ENCODE assay signal across 12 cellular contexts in the genomic region with DNA sequence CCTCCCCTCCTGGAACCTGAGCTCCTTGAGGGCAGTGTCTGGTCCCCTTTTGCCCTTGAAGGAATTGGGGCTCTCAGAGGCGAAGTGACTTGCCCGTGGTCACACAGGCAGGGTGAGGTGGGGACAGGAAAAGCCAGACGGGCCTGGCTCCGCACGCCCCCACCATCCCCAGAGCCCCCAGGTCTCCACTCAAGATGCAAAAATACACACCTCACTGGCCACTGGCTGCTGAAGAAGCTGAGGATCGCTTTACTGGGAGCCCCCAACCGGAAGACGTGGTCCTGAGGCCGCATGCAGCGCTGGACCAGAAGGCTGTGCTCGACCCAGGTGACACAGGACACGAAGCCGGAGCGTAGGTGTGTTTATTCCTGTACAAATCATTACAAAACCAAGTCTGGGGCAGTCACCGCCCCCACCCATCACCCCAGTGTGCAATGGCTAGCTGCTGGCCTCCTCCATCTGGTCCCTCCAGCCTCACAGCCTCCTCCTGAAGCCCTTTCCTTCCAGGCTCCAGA. TPM values are rescaled to one million over a fixed set of nuclear protein-coding genes. Genes with fewer than 3 reads are reported as not detected.
DNase-seq lines count a peak whose midpoint lies in the region; ATAC-seq and TF ChIP-seq lines count a peak whose summit lies in the region.
"Had no signal": no experiment of that assay in that cellular context is flagged by ENCODE, and none has a peak within 500 bp of the region (broad histone marks: within the 10 kb centered on the region; RNA-seq: fewer than 3 reads in every experiment).

No MANE protein-coding gene starts in this region.

- DNase-seq in heart left ventricle = peak in 2 of 5 donors; percentile 15 to 51
- DNase-seq in Right ventricle myocardium inferior (ENCODE audit: missing footprints) = no peak
- DNase-seq in body of pancreas = no peak
- DNase-seq in upper lobe of right lung = peak; percentile 48
- DNase-seq in SHP77 (lab: John Stamatoyannopoulos, UW) = no peak
- DNase-seq in nucleus accumbens (lab: John Stamatoyannopoulos, UW) = no peak
- no peak for DNase-seq in NCI-H2227 (lab: John Stamatoyannopoulos, UW; ENCODE audit: unreplicated experiment)
- DNase-seq: activated naive CD4-positive, alpha-beta T cell treated with Interleukin-2 at 50 U/mL for 16 hours; MM.1S had no signal

- H3K27me3 ChIP-seq in heart left ventricle = no peaks in the 10 kb centered on the region
- H3K27me3 ChIP-seq in body of pancreas = no peaks in the 10 kb centered on the region
- H3K27me3 ChIP-seq in upper lobe of right lung = no peaks in the 10 kb centered on the region

- H3K4me3 ChIP-seq in heart left ventricle (no peak overlapping the region), body of pancreas (no peak overlapping the region), mesodermal cell (ENCODE audit: extremely low read depth, insufficient read depth, low read length, poor library complexity, severe bottlenecking) (no peak overlapping the region), upper lobe of right lung (no peak overlapping the region)
- H3K4me3 ChIP-seq: skin epidermis had no signal

- H3K9me3 ChIP-seq in heart left ventricle (no peaks in the 10 kb centered on the region), body of pancreas (no peaks in the 10 kb centered on the region), mesodermal cell (ENCODE audit: control insufficient read depth, low read length) (no peaks in the 10 kb centered on the region), upper lobe of right lung (no peaks in the 10 kb centered on the region)

- no peak for TF ChIP-seq CTCF in heart left ventricle (IDR thresholded peaks at IDR 0.05)
- TF ChIP-seq CTCF in body of pancreas (IDR thresholded peaks at IDR 0.05) = no peak
- TF ChIP-seq CTCF in upper lobe of right lung (IDR thresholded peaks at IDR 0.05) = no peak

- ATAC-seq in heart left ventricle (peak in 2 of 4 donors; percentile 4 to 25), Right ventricle myocardium inferior (no peak), body of pancreas (no peak), upper lobe of right lung (no peak)

- H3K27ac ChIP-seq in heart left ventricle (peak overlapping the region in 9 of 12 donors; percentile 8 to 66 (median 43)), body of pancreas (peak overlapping the region; percentile 65 to 82 (median 73)), mesodermal cell (ENCODE audit: low read depth, low read length, severe bottlenecking) (peak overlapping the region; percentile 29), upper lobe of right lung (no peak overlapping the region)
- H3K27ac ChIP-seq: epithelial cell of prostate had no signal

- H3K4me1 ChIP-seq in heart left ventricle (peaks cover 0 to 48% (median 18%) of the 10 kb centered on the region in 12 donors), body of pancreas (peaks cover 29% of the 10 kb centered on the region), mesodermal cell (ENCODE audit: control insufficient read depth, insufficient read depth, low read length, poor library complexity, severe bottlenecking) (peaks cover 16% of the 10 kb centered on the region), upper lobe of right lung (no peaks in the 10 kb centered on the region)

- TF ChIP-seq POLR2A in heart left ventricle (IDR thresholded peaks at IDR 0.05) (no peak), body of pancreas (IDR thresholded peaks at IDR 0.05) (no peak)

- peaks cover 3 to 55% (median 40%) of the 10 kb centered on the region in 9 donors for H3K36me3 ChIP-seq in heart left ventricle
- peaks cover under 1 to 12% of the 10 kb centered on the region in 2 donors for H3K36me3 ChIP-seq in body of pancreas (replicated peaks in 1 of 2; ENCODE audit: insufficient read depth in 1 of 2, low read depth in 2 of 2)
- peaks cover 34% of the 10 kb centered on the region for H3K36me3 ChIP-seq in mesodermal cell (ENCODE audit: control insufficient read depth, insufficient read depth, low read length)
- H3K36me3 ChIP-seq in upper lobe of right lung = peaks cover 54% of the 10 kb centered on the region

- intact Hi-C loops in heart left ventricle (cut with DNase I) = loop anchor here in 1 of 10 donors (10.0 kb wide), 1 partner anchor 400 kb away; no protein-coding TSS in a partner anchor
- intact Hi-C loops in Right ventricle myocardium inferior (cut with DNase I) = loop anchor here (5.0 kb wide), 1 partner anchor 408 kb away; no protein-coding TSS in a partner anchor
- intact Hi-C loops in body of pancreas (cut with DNase I) = no loop called here
- intact Hi-C loops in upper lobe of right lung (cut with DNase I) = no loop called here

- 68 to 74% (median 72%) methylated on average over 13 to 15 of the region's 15 CpGs for WGBS in heart left ventricle, 4 donors
- WGBS in body of pancreas, 2 donors = 75 to 85% methylated on average over 11 to 15 of the region's 15 CpGs
- WGBS in mesodermal cell (ENCODE audit: insufficient coverage in 2 of 2), 2 experiments = 87 to 91% methylated on average over 12 to 15 of the region's 15 CpGs

RNA-seq across cellular contexts. Expression of a gene that starts 7.6 kb away (rescaled TPM):
- total RNA-seq in heart left ventricle (100 to 1,000 TPM; 415 to 810 (median 586) TPM), Right ventricle myocardium inferior (880 TPM), body of pancreas (10 to 100 TPM in 1 of 2 donors, 1 to 10 TPM in 1; 8.8 to 23.7 TPM), upper lobe of right lung (158 TPM)
- 1,000 to 10,000 TPM in 1 of 2 donors, 100 to 1,000 TPM in 1; 312 to 1,060 TPM for polyA plus RNA-seq in heart left ventricle
- polyA plus RNA-seq in mesodermal cell (2013, experiment 1 of 2) = 88.2 TPM
- polyA plus RNA-seq in mesodermal cell (2013, experiment 2 of 2) = 72.8 TPM

RNA-seq across cellular contexts. Expression of a gene that starts 14.4 kb away (rescaled TPM):
- total RNA-seq in heart left ventricle (10 to 100 TPM; 28.4 to 75.9 (median 45.6) TPM), Right ventricle myocardium inferior (43.3 TPM), body of pancreas (10 to 100 TPM; 46.1 to 66.7 TPM), upper lobe of right lung (94.7 TPM)
- polyA plus RNA-seq in heart left ventricle = 10 to 100 TPM; 35.7 to 37.5 TPM
- 42.1 TPM for polyA plus RNA-seq in mesodermal cell (2013, experiment 1 of 2)
- polyA plus RNA-seq in mesodermal cell (2013, experiment 2 of 2) = 36.7 TPM

RNA-seq across cellular contexts. Expression of a gene that starts 30.6 kb away (rescaled TPM):
- 100 to 1,000 TPM; 116 to 252 (median 133) TPM for total RNA-seq in heart left ventricle
- 100 to 1,000 TPM; 156 to 245 TPM for polyA plus RNA-seq in heart left ventricle
- total RNA-seq in Right ventricle myocardium inferior = 131 TPM
- 10 to 100 TPM; 20.2 to 26.7 TPM for total RNA-seq in body of pancreas
- polyA plus RNA-seq in mesodermal cell (2013, experiment 1 of 2) = 69.9 TPM
- 50.6 TPM for polyA plus RNA-seq in mesodermal cell (2013, experiment 2 of 2)
- total RNA-seq in upper lobe of right lung = 322 TPM

RNA-seq across cellular contexts. Expression of a gene that starts 31.8 kb away (rescaled TPM):
- total RNA-seq in heart left ventricle (10 to 100 TPM; 28.3 to 66.1 (median 42.6) TPM), Right ventricle myocardium inferior (21.9 TPM), body of pancreas (10 to 100 TPM; 36.6 to 63.8 TPM), upper lobe of right lung (58.8 TPM)
- polyA plus RNA-seq in heart left ventricle = 10 to 100 TPM; 17.0 to 72.0 TPM
- polyA plus RNA-seq in mesodermal cell (2013, experiment 1 of 2) = 23.1 TPM
- 21.1 TPM for polyA plus RNA-seq in mesodermal cell (2013, experiment 2 of 2)

RNA-seq across cellular contexts. Expression of a gene that starts 45.5 kb away (rescaled TPM):
- total RNA-seq in heart left ventricle (under 1 TPM in 7 of 9 donors, not detected in 2; 0.33 to 0.77 (median 0.51) TPM), Right ventricle myocardium inferior (not detected), body of pancreas (1 to 10 TPM; 1.3 to 2.6 TPM), upper lobe of right lung (3.5 TPM)
- polyA plus RNA-seq in heart left ventricle = under 1 TPM; 0.12 to 0.15 TPM
- polyA plus RNA-seq in mesodermal cell (2013, experiment 1 of 2) = 1.7 TPM
- polyA plus RNA-seq in mesodermal cell (2013, experiment 2 of 2) = 1.8 TPM
